ENCODE assay signal across 22 cellular contexts in genomic region chr9:3741729-3742128, GRCh38.
DNase-seq lines count a peak whose midpoint lies in the region; ATAC-seq, FAIRE-seq and TF ChIP-seq lines count a peak whose summit lies in the region.
"Had no signal": no experiment of that assay in that cellular context is flagged by ENCODE, and none has a peak within 500 bp of the region (broad histone marks: within the 10 kb centered on the region; RNA-seq: fewer than 3 reads in every experiment).

No MANE protein-coding gene starts in this region.

- POLR2A ChIA-PET in A549 (lab: Yijun Ruan, JAX) = no interaction called here

- H3K9me3 Mint-ChIP-seq in H9 = peaks cover 0 to 3% of the 10 kb centered on the region in 2 experiments; a peak in 1 of 5 replicates
- H3K9me3 Mint-ChIP-seq: IgD-negative memory B cell had no signal

- 78% methylated on average over 3 of the region's 3 CpGs for WGBS in A549 (ENCODE audit: missing lambda C conversion rate)
- WGBS in H9 (ENCODE audit: extremely low coverage, insufficient read length, low lambda C conversion rate) = no CpG with 5 or more reads among the region's 3 CpGs
- 70% methylated on average over 3 of the region's 3 CpGs for WGBS in mesenchymal stem cell
- 77% methylated on average over 3 of the region's 3 CpGs for WGBS in right cardiac atrium

- no peak overlapping the region for H3K4me2 ChIP-seq in A549
- H3K4me2 ChIP-seq in H9 (ENCODE audit: insufficient read depth, insufficient read length, low read length) = no peak overlapping the region
- H3K4me2 ChIP-seq in mesenchymal stem cell (ENCODE audit: low read length, poor library complexity, severe bottlenecking) = no peak overlapping the region

- H2BK12ac ChIP-seq in H9 (ENCODE audit: insufficient read length, low read depth, low read length) (no peak overlapping the region), mesenchymal stem cell (ENCODE audit: low read length in 2 of 2) (no peak overlapping the region)

- H2AK5ac ChIP-seq in H9 (ENCODE audit: insufficient read length, low read length) (no peak overlapping the region), mesenchymal stem cell (ENCODE audit: low read length, severe bottlenecking) (peak overlapping the region; percentile 62)

- H4K8ac ChIP-seq in H9 (replicated peaks; ENCODE audit: insufficient read length, low read depth, low read length) (no peak overlapping the region), mesenchymal stem cell (ENCODE audit: low read length) (no peak overlapping the region)

- H3K4ac ChIP-seq in H9 (ENCODE audit: low read depth, low read length) (no peak overlapping the region), mesenchymal stem cell (ENCODE audit: low read depth in 1 of 2, low read length in 2 of 2) (no peak overlapping the region)

- H3K4me1 Mint-ChIP-seq in H9 = peaks cover 23 to 24% of the 10 kb centered on the region in 2 experiments
- H3K4me1 Mint-ChIP-seq: B cell, IgD-negative memory B cell had no signal

- H3K4me3 ChIP-seq in A549 (no peak overlapping the region), mesenchymal stem cell (ENCODE audit: insufficient read depth in 1 of 2, low read depth in 1 of 2, low read length in 2 of 2) (no peak overlapping the region), right cardiac atrium (ENCODE audit: low read length) (no peak overlapping the region), left lung (no peak overlapping the region)
- H3K4me3 ChIP-seq: GM23248 had no signal

- H3K14ac ChIP-seq in H9 (ENCODE audit: insufficient read depth, low read length) (no peak overlapping the region), mesenchymal stem cell (ENCODE audit: low read length in 2 of 2) (no peak overlapping the region)

- H3K36me3 Mint-ChIP-seq in H9 (ENCODE audit: insufficient read depth in 1 of 3, low read depth in 3 of 3) = no peaks in the 10 kb centered on the region; a peak in 1 of 7 replicates
- H3K36me3 Mint-ChIP-seq: CD14-positive monocyte had no signal

- H2BK120ac ChIP-seq in H9 (ENCODE audit: low read depth, low read length, poor library complexity, severe bottlenecking) (no peak overlapping the region), mesenchymal stem cell (ENCODE audit: low read depth, low read length) (no peak overlapping the region)

- H3K4me1 ChIP-seq in A549 = peaks cover 19% of the 10 kb centered on the region
- H3K4me1 ChIP-seq in H9 (ENCODE audit: insufficient read depth, low read length) = 0 out of 2 replicates have a peak, but pooled peaks cover 4% of the 10 kb centered on the region
- H3K4me1 ChIP-seq in mesenchymal stem cell (ENCODE audit: control insufficient read depth, insufficient read depth, low read depth, low read length) = peaks cover 1% of the 10 kb centered on the region
- no peaks in the 10 kb centered on the region for H3K4me1 ChIP-seq in right cardiac atrium (ENCODE audit: control insufficient read depth, insufficient read depth, low read length)
- peaks cover 0 to 3% of the 10 kb centered on the region in 2 donors for H3K4me1 ChIP-seq in left lung

- DNase-seq in A549 (ENCODE audit: low read depth in 1 of 2, low spot score in 1 of 2) = no peak
- DNase-seq in H9 = no peak
- peak; percentile 74 for DNase-seq in cerebellar cortex (ENCODE audit: low spot score)
- no peak for DNase-seq in mesenchymal stem cell
- DNase-seq in nucleus accumbens (lab: John Stamatoyannopoulos, UW) = no peak
- no peak for DNase-seq in right cardiac atrium
- no peak for DNase-seq in left lung
- DNase-seq: EL, GM23248, Karpas-422, MV-4-11, NCI-H1105 treated with DMSO at 0.1 percent for 48 hours, NCI-H2029 treated with DMSO at 0.1 percent for 48 hours, NCI-H2171, NCI-H524 treated with DMSO at 0.1 percent for 48 hours, NCI-H82, Right ventricle myocardium superior had no signal

- no peaks in the 10 kb centered on the region for H3K9me3 ChIP-seq in A549
- H3K9me3 ChIP-seq in H9 (ENCODE audit: control insufficient read depth, low read depth, low read length) = no peaks in the 10 kb centered on the region
- H3K9me3 ChIP-seq in mesenchymal stem cell (ENCODE audit: control insufficient read depth, low read length) = no peaks in the 10 kb centered on the region
- H3K9me3 ChIP-seq in right cardiac atrium (ENCODE audit: control insufficient read depth, low read length) = no peaks in the 10 kb centered on the region
- H3K9me3 ChIP-seq in left lung = no peaks in the 10 kb centered on the region

- ATAC-seq in A549 (no peak), right cardiac atrium (no peak), left lung (no peak), HG03039 (IDR thresholded peaks at IDR 0.05; ENCODE audit: unreplicated experiment) (no peak)
- ATAC-seq: HCT116 had no signal

- H4K5ac ChIP-seq in H9 (ENCODE audit: insufficient read length, low read depth, low read length) = no peak overlapping the region

- FAIRE-seq in A549 (lab: Jason Lieb, UNC) = peak; percentile 23

- no peak overlapping the region for H2BK15ac ChIP-seq in H9 (ENCODE audit: low read depth, low read length)
- H2BK15ac ChIP-seq in mesenchymal stem cell (ENCODE audit: low read depth, poor library complexity, severe bottlenecking) = no peak overlapping the region

- CTCF ChIA-PET in A549 (lab: Yijun Ruan, JAX) = interaction anchor here (1.1 to 2.1 kb wide), 4 partner anchors 9 to 487 kb away, joined by 3 to 13 read pairs (median 4); no protein-coding TSS in a partner anchor

- H4K91ac ChIP-seq in H9 (ENCODE audit: insufficient read length, low read depth, low read length) (no peak overlapping the region), mesenchymal stem cell (ENCODE audit: low read length) (no peak overlapping the region)

- TF ChIP-seq EP300 in A549 (IDR thresholded peaks at IDR 0.05) = no peak

- TF ChIP-seq RAD21 in A549 (conservative IDR thresholded peaks at IDR 0.05 in 1 of 2, IDR thresholded peaks at IDR 0.05 in 1 of 2) = no peak

- H3K27me3 ChIP-seq in H9 (ENCODE audit: insufficient read depth, low read length) (no peaks in the 10 kb centered on the region), mesenchymal stem cell (ENCODE audit: control insufficient read depth in 1 of 2, insufficient read depth in 1 of 2, low read length in 2 of 2) (no peaks in the 10 kb centered on the region), right cardiac atrium (ENCODE audit: control insufficient read depth, insufficient read depth) (no peaks in the 10 kb centered on the region), left lung (no peaks in the 10 kb centered on the region)

- H3K23me2 ChIP-seq in H9 (ENCODE audit: insufficient read length, low read depth, low read length, poor library complexity, severe bottlenecking) = no peaks in the 10 kb centered on the region

- H3K56ac ChIP-seq in H9 (ENCODE audit: insufficient read length, low read depth, low read length) = no peak overlapping the region

- no peak overlapping the region for H3T11ph ChIP-seq in H9 (ENCODE audit: low read length)

- no peaks in the 10 kb centered on the region for H3K79me1 ChIP-seq in H9 (ENCODE audit: insufficient read depth, low read depth, low read length, poor library complexity, severe bottlenecking)
- no peaks in the 10 kb centered on the region for H3K79me1 ChIP-seq in mesenchymal stem cell (replicated peaks; ENCODE audit: low read length, poor library complexity, severe bottlenecking)

- H3K36me3 ChIP-seq in mesenchymal stem cell (ENCODE audit: control insufficient read depth in 1 of 2, insufficient read depth in 2 of 2, low read depth in 1 of 2, low read length in 2 of 2) (no peaks in the 10 kb centered on the region), left lung (no peaks in the 10 kb centered on the region)

- H3K27ac ChIP-seq in A549 (no peak overlapping the region), H9 (ENCODE audit: insufficient read length, low read depth, low read length) (no peak overlapping the region), mesenchymal stem cell (ENCODE audit: low read length, poor library complexity, severe bottlenecking) (no peak overlapping the region), right cardiac atrium (ENCODE audit: low read length) (no peak overlapping the region), left lung (no peak overlapping the region)
- H3K27ac ChIP-seq: GM23248 had no signal

- no peak overlapping the region for H3K18ac ChIP-seq in H9 (ENCODE audit: insufficient read length, low read depth, low read length)
- no peak overlapping the region for H3K18ac ChIP-seq in mesenchymal stem cell (ENCODE audit: low read depth in 1 of 2, low read length in 2 of 2)

- no peak overlapping the region for H2BK20ac ChIP-seq in H9 (ENCODE audit: low read depth, low read length, poor library complexity, severe bottlenecking)

- H3K79me2 ChIP-seq in H9 (ENCODE audit: insufficient read depth, low read length) = no peaks in the 10 kb centered on the region

- H2AFZ ChIP-seq in H9 (ENCODE audit: low read length) (peak overlapping the region; percentile 56), mesenchymal stem cell (ENCODE audit: low read depth, low read length) (no peak overlapping the region)
- H2AFZ ChIP-seq: GM23248 had no signal

- H3K27ac Mint-ChIP-seq in H9 = peak overlapping the region in 1 of 3 experiments; percentile 23; a peak in 1 of 7 replicates
- H3K27ac Mint-ChIP-seq: B cell, CD14-positive monocyte, IgD-negative memory B cell had no signal

- H3K27me3 Mint-ChIP-seq in H9 (ENCODE audit: low read depth) = no peaks in the 10 kb centered on the region
- H3K27me3 Mint-ChIP-seq: IgD-negative memory B cell had no signal

- no peaks in the 10 kb centered on the region for H4K20me1 ChIP-seq in H9 (ENCODE audit: control insufficient read depth, insufficient read depth, insufficient read length)

- H3K23ac ChIP-seq in H9 (ENCODE audit: insufficient read length, low read depth, low read length) (no peak overlapping the region), mesenchymal stem cell (ENCODE audit: low read length in 2 of 2) (no peak overlapping the region)

- intact Hi-C loops in right cardiac atrium (cut with DNase I) (no loop called here), left lung (cut with DNase I) (no loop called here)

- TF ChIP-seq POLR2A in A549 (IDR thresholded peaks at IDR 0.05; ENCODE audit: low read length) = no peak

- TF ChIP-seq CTCF in A549 (IDR thresholded peaks at IDR 0.05) = no peak
- no peak for TF ChIP-seq CTCF in H9 (conservative IDR thresholded peaks at IDR 0.05)
- TF ChIP-seq CTCF in left lung (IDR thresholded peaks at IDR 0.05) = no peak

- H3K9ac ChIP-seq in H9 (ENCODE audit: extremely low read depth, insufficient read length, low read length) = no peak overlapping the region
- no peak overlapping the region for H3K9ac ChIP-seq in mesenchymal stem cell (ENCODE audit: low read length)
- H3K9ac ChIP-seq: GM23248 had no signal

- no peak overlapping the region for H2BK5ac ChIP-seq in H9 (ENCODE audit: insufficient read length, low read length)
- no peak overlapping the region for H2BK5ac ChIP-seq in mesenchymal stem cell (ENCODE audit: low read depth, low read length, poor library complexity, severe bottlenecking)

- no peak overlapping the region for H3K4me3 Mint-ChIP-seq in H9
- H3K4me3 Mint-ChIP-seq: B cell, CD14-positive monocyte, IgD-negative memory B cell had no signal

TF ChIP-seq in A549, 52 proteins besides CTCF, POLR2A, EP300 and RAD21:
- TF ChIP-seq HOXA7 (CRISPR knock-in tag; IDR thresholded peaks at IDR 0.05) = no peak
- TF ChIP-seq MAFK (IDR thresholded peaks at IDR 0.05; ENCODE audit: partially characterized antibody) = peak; percentile 56
- no peak for TF ChIP-seq FOXS1 (CRISPR knock-in tag; IDR thresholded peaks at IDR 0.05)
- no peak for TF ChIP-seq PHF8 (IDR thresholded peaks at IDR 0.05; ENCODE audit: borderline replicate concordance, low read depth)
- TF ChIP-seq TFCP2L1 (CRISPR knock-in tag; IDR thresholded peaks at IDR 0.05) = no peak
